In genomic region chr18:54075681-54076080, GRCh38 we compare ENCODE assay signal across 24 cellular contexts.
DNase-seq lines count a peak whose midpoint lies in the region; ATAC-seq and TF ChIP-seq lines count a peak whose summit lies in the region.
"Had no signal": no experiment of that assay in that cellular context is flagged by ENCODE, and none has a peak within 500 bp of the region (broad histone marks: within the 10 kb centered on the region; RNA-seq: fewer than 3 reads in every experiment).

No MANE protein-coding gene starts in this region.

- H3K27me3 ChIP-seq in breast epithelium (no peaks in the 10 kb centered on the region), mammary epithelial cell (ENCODE audit: insufficient read depth, low read length) (no peaks in the 10 kb centered on the region)

- H3K27ac ChIP-seq in breast epithelium = no peak overlapping the region
- H3K27ac ChIP-seq in mammary epithelial cell (ENCODE audit: insufficient read depth, low read depth, low read length) = no peak overlapping the region
- H3K27ac ChIP-seq: 22Rv1, C4-2B had no signal

- H3K9me3 Mint-ChIP-seq in MCF 10A (ENCODE audit: unreplicated experiment) = no peaks in the 10 kb centered on the region
- peaks cover 4% of the 10 kb centered on the region for H3K9me3 Mint-ChIP-seq in WTC11
- H3K9me3 Mint-ChIP-seq: CD8-positive, alpha-beta T cell had no signal

- BruUV-seq in MCF 10A (replicated peaks; lab: Mats Ljungman, UMichigan) (no TSS peak), mammary epithelial cell (replicated peaks; lab: Mats Ljungman, UMichigan) (no TSS peak)

- POLR2A ChIA-PET in MCF 10A (lab: Yijun Ruan, JAX) = no interaction called here
- POLR2A ChIA-PET in WTC11 (lab: Charles Lee) = no interaction called here

- no peaks in the 10 kb centered on the region for H3K79me2 ChIP-seq in mammary epithelial cell (ENCODE audit: insufficient read depth, low read length)

- no peaks in the 10 kb centered on the region for H4K20me1 ChIP-seq in mammary epithelial cell (ENCODE audit: insufficient read depth, low read length)

- H3K4me2 ChIP-seq in mammary epithelial cell (ENCODE audit: insufficient read depth, low read depth, low read length) = no peak overlapping the region

- H3K9ac ChIP-seq in mammary epithelial cell (ENCODE audit: insufficient read depth, low read length) = no peak overlapping the region

- no peak overlapping the region for H2AFZ ChIP-seq in mammary epithelial cell (ENCODE audit: low read depth, low read length)

- peaks cover 9% of the 10 kb centered on the region for H3K4me1 Mint-ChIP-seq in MCF 10A (ENCODE audit: insufficient read depth, unreplicated experiment)
- peaks cover 7% of the 10 kb centered on the region for H3K4me1 Mint-ChIP-seq in WTC11
- H3K4me1 Mint-ChIP-seq: B cell had no signal

- no peaks in the 10 kb centered on the region for H3K4me1 ChIP-seq in breast epithelium
- H3K4me1 ChIP-seq in mammary epithelial cell (ENCODE audit: insufficient read depth, low read length) = no peaks in the 10 kb centered on the region

- intact Hi-C loops in MCF 10A (cut with micrococcal nuclease) = no loop called here
- intact Hi-C loops in breast epithelium (cut with DNase I; ENCODE audit: low total_unique reads) = no loop called here
- intact Hi-C loops in mammary epithelial cell (cut with micrococcal nuclease) = no loop called here

- dilution Hi-C loops in mammary epithelial cell (cut with HindIII; ENCODE audit: low sequenced_read_pairs) = no loop called here

- no peak for TF ChIP-seq CTCF in MCF 10A (IDR thresholded peaks at IDR 0.05; ENCODE audit: unreplicated experiment)
- TF ChIP-seq CTCF in breast epithelium (IDR thresholded peaks at IDR 0.05) = no peak
- no peak for TF ChIP-seq CTCF in mammary epithelial cell (conservative IDR thresholded peaks at IDR 0.05 in 1 of 2, IDR thresholded peaks at IDR 0.05 in 1 of 2; ENCODE audit: extremely low read depth in 1 of 2, insufficient read depth in 1 of 2, low read depth in 1 of 2, low read length in 2 of 2)
- TF ChIP-seq CTCF in WTC11 (IDR thresholded peaks at IDR 0.05) = no peak

- H3K36me3 ChIP-seq in breast epithelium (no peaks in the 10 kb centered on the region), mammary epithelial cell (ENCODE audit: insufficient read depth, low read length) (no peaks in the 10 kb centered on the region)

- no peak overlapping the region for H3K4me3 Mint-ChIP-seq in MCF 10A (ENCODE audit: unreplicated experiment)
- no peak overlapping the region for H3K4me3 Mint-ChIP-seq in WTC11
- H3K4me3 Mint-ChIP-seq: B cell; CD8-positive, alpha-beta T cell had no signal

- no peaks in the 10 kb centered on the region for H3K27me3 Mint-ChIP-seq in MCF 10A (ENCODE audit: insufficient read depth, unreplicated experiment)
- no peaks in the 10 kb centered on the region for H3K27me3 Mint-ChIP-seq in WTC11 (ENCODE audit: low read depth)

- WGBS in mammary epithelial cell (ENCODE audit: low coverage, missing lambda C conversion rate) = 51% methylated on average over 3 of the region's 3 CpGs

- DNase-seq in MCF 10A (ENCODE audit: unreplicated experiment) (peak; percentile 27), breast epithelium (ENCODE audit: low spot score in 2 of 2) (no peak), mammary epithelial cell (peak; percentile 62), left kidney (ENCODE audit: low read depth, low spot score) (peak; percentile 10), WTC11 (ENCODE audit: low spot score) (no peak)
- no peak for DNase-seq in activated T-cell treated with anti-CD3 and anti-CD28 coated beads, Interleukin-2, amount 50 U/mL, for 1 hour
- DNase-seq: Calu3; CD8-positive, alpha-beta T cell; DMS153; Kasumi-1; MV-4-11; NCI-H1105; NCI-H1436 treated with DMSO at 0.1 percent for 48 hours; NCI-H187 treated with DMSO at 0.1 percent for 48 hours; NCI-H446; NCI-H526; NCI-H82; RPMI8226; SHP77 treated with DMSO at 0.1 percent for 48 hours had no signal

- CTCF ChIA-PET in MCF 10A (lab: Yijun Ruan, JAX) (interaction anchor here (0.9 to 1.0 kb wide), 2 partner anchors 15 to 44 kb away, joined by 3 to 5 read pairs; no protein-coding TSS in a partner anchor), mammary epithelial cell (lab: Charles Lee; ENCODE audit: low non-redundant PET) (interaction anchor here (0.6 kb wide), 1 partner anchor 52 kb away, joined by 3 read pairs; no protein-coding TSS in a partner anchor), WTC11 (lab: Charles Lee) (no interaction called here)

- H3K36me3 Mint-ChIP-seq in MCF 10A (ENCODE audit: insufficient read depth, unreplicated experiment) (peaks cover 5% of the 10 kb centered on the region), WTC11 (no peaks in the 10 kb centered on the region; the same call in 1 of the 2 replicates)
- H3K36me3 Mint-ChIP-seq: CD8-positive, alpha-beta T cell had no signal

- in situ Hi-C loops in mammary epithelial cell (cut with MboI; ENCODE audit: low sequenced_read_pairs in 2 of 2) = no loop called here

- H3K4me3 ChIP-seq in breast epithelium = no peak overlapping the region
- no peak overlapping the region for H3K4me3 ChIP-seq in mammary epithelial cell (replicated peaks in 1 of 3; ENCODE audit: insufficient read depth in 1 of 3, low read depth in 2 of 3, low read length in 3 of 3)
- H3K4me3 ChIP-seq: K562 had no signal

- H3K9me3 ChIP-seq in breast epithelium (no peaks in the 10 kb centered on the region), mammary epithelial cell (replicated peaks; ENCODE audit: insufficient read depth, low read length) (no peaks in the 10 kb centered on the region)

- no peak overlapping the region for H3K27ac Mint-ChIP-seq in MCF 10A (ENCODE audit: low read depth, unreplicated experiment)
- no peak overlapping the region for H3K27ac Mint-ChIP-seq in WTC11
- H3K27ac Mint-ChIP-seq: B cell; CD8-positive, alpha-beta T cell had no signal

- TF ChIP-seq POLR2A in breast epithelium (IDR thresholded peaks at IDR 0.05) = no peak

- ATAC-seq in WTC11 (no peak), GM21381 (IDR thresholded peaks at IDR 0.05; ENCODE audit: unreplicated experiment) (no peak)
- ATAC-seq: CD8-positive, alpha-beta T cell; K562 had no signal

TF ChIP-seq in WTC11, 78 proteins besides CTCF, POLR2A, EP300 and RAD21:
- no peak for TF ChIP-seq ZSCAN18 (CRISPR knock-in tag; IDR thresholded peaks at IDR 0.05)
- TF ChIP-seq GABPB1 (CRISPR knock-in tag; IDR thresholded peaks at IDR 0.05) = no peak
- TF ChIP-seq PRRX2 (CRISPR knock-in tag; IDR thresholded peaks at IDR 0.05) = no peak
- no peak for TF ChIP-seq MAX (CRISPR knock-in tag; IDR thresholded peaks at IDR 0.05)
- no peak for TF ChIP-seq ESRRA (CRISPR knock-in tag; IDR thresholded peaks at IDR 0.05; ENCODE audit: borderline replicate concordance)
- no peak for TF ChIP-seq NFYB (CRISPR knock-in tag; conservative IDR thresholded peaks at IDR 0.05; ENCODE audit: low read depth)

Comparison
In these comparisons a context has a peak if more than half of its experiments do, and no peak if none do; other contexts are left out.
1. DNase-seq: peak in MCF 10A (single experiment), mammary epithelial cell (single experiment) and left kidney (single experiment); none in breast epithelium (0 of 2), activated T-cell treated with anti-CD3 and anti-CD28 coated beads, Interleukin-2, amount 50 U/mL, for 1 hour (single experiment) and WTC11 (single experiment).